ENCODE assay signal across 4 cellular contexts in the genomic region with DNA sequence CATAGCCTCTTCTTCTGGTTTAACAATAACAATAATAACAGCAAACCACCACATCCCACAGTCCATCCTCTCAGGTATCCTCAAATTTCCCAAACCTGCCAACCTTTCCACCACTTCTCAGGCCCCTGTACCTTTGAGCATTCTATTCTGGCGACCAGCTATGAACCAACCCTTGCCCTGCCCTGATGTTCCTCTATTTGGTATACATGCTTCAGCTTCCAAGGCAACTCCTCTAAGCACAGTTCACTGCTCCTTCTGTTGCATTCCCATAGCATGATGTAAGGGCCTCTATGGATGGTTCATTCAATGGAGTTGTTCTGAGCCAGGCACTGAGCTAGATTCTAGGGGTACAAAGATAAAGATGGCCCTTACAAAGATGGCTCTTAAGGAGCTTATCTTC. TPM values are rescaled to one million over a fixed set of nuclear protein-coding genes. Genes with fewer than 3 reads are reported as not detected.
"Had no signal": no experiment of that assay in that cellular context is flagged by ENCODE, and none has a peak within 500 bp of the region (broad histone marks: within the 10 kb centered on the region; RNA-seq: fewer than 3 reads in every experiment).

No MANE protein-coding gene starts in this region.

RNA-seq across cellular contexts. Expression of gene NUDT4B, which starts 46.3 kb away (rescaled TPM):
- total RNA-seq: activated naive CD4-positive, alpha-beta T cell treated with anti-CD3 and anti-CD28 coated beads for 36 hours; activated naive CD8-positive, alpha-beta T cell treated with anti-CD3 and anti-CD28 coated beads, Interleukin-2, amount 10 ng/mL, durations not matched to agents 7 days and 5 days; cardiac septum had no signal
- polyA plus RNA-seq: cardiac muscle cell had no signal
